In the genomic region with DNA sequence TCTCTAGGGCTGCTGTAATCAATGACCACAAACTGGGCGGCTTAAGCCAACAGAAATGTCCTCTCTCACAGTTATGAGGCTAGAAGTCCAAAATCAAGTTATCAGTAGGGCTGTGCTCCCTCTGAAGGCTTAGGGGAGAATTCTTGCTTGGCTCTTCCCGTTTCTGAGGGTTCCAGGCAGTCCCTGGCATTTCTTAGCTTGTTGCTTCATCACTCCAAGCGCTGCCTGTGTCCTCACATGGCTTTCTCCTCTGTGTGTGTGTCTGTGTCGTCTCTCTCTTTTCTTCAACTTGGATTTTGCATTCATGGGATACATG, we compare ENCODE assay signal across 2 cellular contexts.
TF ChIP-seq lines count a peak whose summit lies in the region.

No MANE protein-coding gene starts in this region.

TF ChIP-seq in SK-N-SH treated with all-trans-retinoic acid at 6 μM for 48 hours, 23 proteins besides CTCF, POLR2A, EP300 and RAD21:
- TF ChIP-seq CREB5 (CRISPR knock-in tag; IDR thresholded peaks at IDR 0.05; ENCODE audit: low read depth), result no peak
- TF ChIP-seq ZNF8 (CRISPR knock-in tag; IDR thresholded peaks at IDR 0.05), result no peak
- no peak for TF ChIP-seq ZFP3 (CRISPR knock-in tag; IDR thresholded peaks at IDR 0.05)
- no peak for TF ChIP-seq ZFP30 (CRISPR knock-in tag; IDR thresholded peaks at IDR 0.05)
- TF ChIP-seq ISL1 (CRISPR knock-in tag; IDR thresholded peaks at IDR 0.05), result no peak
- TF ChIP-seq, protein P1, sequence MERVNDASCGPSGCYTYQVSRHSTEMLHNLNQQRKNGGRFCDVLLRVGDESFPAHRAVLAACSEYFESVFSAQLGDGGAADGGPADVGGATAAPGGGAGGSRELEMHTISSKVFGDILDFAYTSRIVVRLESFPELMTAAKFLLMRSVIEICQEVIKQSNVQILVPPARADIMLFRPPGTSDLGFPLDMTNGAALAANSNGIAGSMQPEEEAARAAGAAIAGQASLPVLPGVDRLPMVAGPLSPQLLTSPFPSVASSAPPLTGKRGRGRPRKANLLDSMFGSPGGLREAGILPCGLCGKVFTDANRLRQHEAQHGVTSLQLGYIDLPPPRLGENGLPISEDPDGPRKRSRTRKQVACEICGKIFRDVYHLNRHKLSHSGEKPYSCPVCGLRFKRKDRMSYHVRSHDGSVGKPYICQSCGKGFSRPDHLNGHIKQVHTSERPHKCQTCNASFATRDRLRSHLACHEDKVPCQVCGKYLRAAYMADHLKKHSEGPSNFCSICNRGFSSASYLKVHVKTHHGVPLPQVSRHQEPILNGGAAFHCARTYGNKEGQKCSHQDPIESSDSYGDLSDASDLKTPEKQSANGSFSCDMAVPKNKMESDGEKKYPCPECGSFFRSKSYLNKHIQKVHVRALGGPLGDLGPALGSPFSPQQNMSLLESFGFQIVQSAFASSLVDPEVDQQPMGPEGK (CRISPR knock-in tag; IDR thresholded peaks at IDR 0.05; ENCODE audit: borderline replicate concordance), result no peak
- no peak for TF ChIP-seq ZNF565 (CRISPR knock-in tag; conservative IDR thresholded peaks at IDR 0.05; ENCODE audit: low read depth)
- no peak for TF ChIP-seq GLIS3 (CRISPR knock-in tag; IDR thresholded peaks at IDR 0.05)
- TF ChIP-seq CSDC2 (CRISPR knock-in tag; IDR thresholded peaks at IDR 0.05), result no peak
- no peak for TF ChIP-seq PPARA (CRISPR knock-in tag; IDR thresholded peaks at IDR 0.05; ENCODE audit: borderline replicate concordance)
- no peak for TF ChIP-seq ZNF70 (CRISPR knock-in tag; IDR thresholded peaks at IDR 0.05)
- TF ChIP-seq RARB (CRISPR knock-in tag; IDR thresholded peaks at IDR 0.05), result no peak
- no peak for TF ChIP-seq BACH2 (CRISPR knock-in tag; IDR thresholded peaks at IDR 0.05; ENCODE audit: borderline replicate concordance)
- TF ChIP-seq TOX (CRISPR knock-in tag; IDR thresholded peaks at IDR 0.05; ENCODE audit: borderline replicate concordance), result no peak
- no peak for TF ChIP-seq SNAI2 (CRISPR knock-in tag; IDR thresholded peaks at IDR 0.05)
- TF ChIP-seq TCF4 (CRISPR knock-in tag; IDR thresholded peaks at IDR 0.05; ENCODE audit: borderline replicate concordance), result no peak
- no peak for TF ChIP-seq OSR1 (CRISPR knock-in tag; IDR thresholded peaks at IDR 0.05)

TF ChIP-seq in SK-N-SH, 30 proteins besides CTCF, POLR2A, EP300 and RAD21 (continued from another document):
- TF ChIP-seq RXRA (IDR thresholded peaks at IDR 0.05; ENCODE audit: borderline replicate concordance, low read depth) (no peak), FOSL2 (IDR thresholded peaks at IDR 0.05; ENCODE audit: borderline replicate concordance, low read depth) (no peak)
TF ChIP-seq in SK-N-SH: peak in this region for 0.
